ENCODE assay signal across 1 cellular context in the genomic region with DNA sequence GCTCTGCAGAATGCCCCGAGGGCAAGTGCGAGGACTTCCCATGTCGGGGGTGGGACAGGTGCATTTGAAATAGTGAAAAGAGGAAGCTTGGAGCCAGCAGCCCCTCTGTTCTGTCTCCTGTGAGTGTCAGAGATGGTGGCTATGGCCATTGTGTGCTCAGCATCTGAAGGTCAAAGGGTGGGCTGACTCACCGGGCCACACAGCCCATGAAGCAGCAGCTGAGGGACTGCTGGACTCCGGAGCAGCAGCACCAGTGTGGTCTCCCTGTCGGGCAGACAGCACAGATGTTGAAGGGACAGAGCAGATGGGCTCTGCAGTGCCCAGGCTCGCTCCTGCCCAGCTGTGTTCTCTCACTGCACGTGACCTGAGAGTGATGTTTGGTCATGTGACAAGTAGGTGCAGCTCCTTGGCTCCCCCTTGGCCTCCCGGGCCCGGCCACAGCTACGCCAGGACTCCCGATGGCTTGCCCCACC.
TF ChIP-seq lines count a peak whose summit lies in the region.

No MANE protein-coding gene starts in this region.

TF ChIP-seq in HepG2, 621 proteins besides CTCF, POLR2A, EP300 and RAD21 (continued from another document):
- TF ChIP-seq ZNF503 (CRISPR knock-in tag; IDR thresholded peaks at IDR 0.05) = no peak
- no peak for TF ChIP-seq ZNF781 (CRISPR knock-in tag; IDR thresholded peaks at IDR 0.05; ENCODE audit: borderline replicate concordance, not compliant biosample characterization)
- TF ChIP-seq USF2 (IDR thresholded peaks at IDR 0.05; ENCODE audit: low read depth, low read length) = peak; percentile 10; the same call in 1 of the 2 replicates
- no peak for TF ChIP-seq USF2 (CRISPR knock-in tag; IDR thresholded peaks at IDR 0.05; ENCODE audit: borderline replicate concordance)
- no peak for TF ChIP-seq CSRNP1 (CRISPR knock-in tag; IDR thresholded peaks at IDR 0.05)
- no peak for TF ChIP-seq ZNF382 (CRISPR knock-in tag; IDR thresholded peaks at IDR 0.05; ENCODE audit: borderline replicate concordance)
- TF ChIP-seq ZNF839 (CRISPR knock-in tag; IDR thresholded peaks at IDR 0.05; ENCODE audit: borderline replicate concordance) = no peak
- TF ChIP-seq PATZ1 (CRISPR knock-in tag; IDR thresholded peaks at IDR 0.05) = no peak
- TF ChIP-seq, protein P1, sequence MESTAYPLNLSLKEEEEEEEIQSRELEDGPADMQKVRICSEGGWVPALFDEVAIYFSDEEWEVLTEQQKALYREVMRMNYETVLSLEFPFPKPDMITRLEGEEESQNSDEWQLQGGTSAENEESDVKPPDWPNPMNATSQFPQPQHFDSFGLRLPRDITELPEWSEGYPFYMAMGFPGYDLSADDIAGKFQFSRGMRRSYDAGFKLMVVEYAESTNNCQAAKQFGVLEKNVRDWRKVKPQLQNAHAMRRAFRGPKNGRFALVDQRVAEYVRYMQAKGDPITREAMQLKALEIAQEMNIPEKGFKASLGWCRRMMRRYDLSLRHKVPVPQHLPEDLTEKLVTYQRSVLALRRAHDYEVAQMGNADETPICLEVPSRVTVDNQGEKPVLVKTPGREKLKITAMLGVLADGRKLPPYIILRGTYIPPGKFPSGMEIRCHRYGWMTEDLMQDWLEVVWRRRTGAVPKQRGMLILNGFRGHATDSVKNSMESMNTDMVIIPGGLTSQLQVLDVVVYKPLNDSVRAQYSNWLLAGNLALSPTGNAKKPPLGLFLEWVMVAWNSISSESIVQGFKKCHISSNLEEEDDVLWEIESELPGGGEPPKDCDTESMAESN (CRISPR knock-in tag; conservative IDR thresholded peaks at IDR 0.05) = no peak
- no peak for TF ChIP-seq ZKSCAN5 (CRISPR knock-in tag; IDR thresholded peaks at IDR 0.05)
- TF ChIP-seq ATM (IDR thresholded peaks at IDR 0.05; ENCODE audit: borderline replicate concordance) = no peak
- no peak for TF ChIP-seq KLF9 (CRISPR knock-in tag; IDR thresholded peaks at IDR 0.05; ENCODE audit: low read depth)
- 0 out of 2 replicates have a peak, but pooled peaks have one; percentile 23 for TF ChIP-seq RXRA (CRISPR knock-in tag; IDR thresholded peaks at IDR 0.05)
- TF ChIP-seq NR2C2 (CRISPR knock-in tag; IDR thresholded peaks at IDR 0.05; ENCODE audit: borderline replicate concordance) = peak; percentile 71; the same call in 1 of the 2 replicates
- TF ChIP-seq TCF12 (IDR thresholded peaks at IDR 0.05) = no peak
- TF ChIP-seq TCF12 (CRISPR knock-in tag; IDR thresholded peaks at IDR 0.05) = no peak
- TF ChIP-seq JUND (CRISPR knock-in tag; IDR thresholded peaks at IDR 0.05) = peak; percentile 78; the same call in 1 of the 2 replicates
- TF ChIP-seq ZBTB7A (CRISPR knock-in tag; IDR thresholded peaks at IDR 0.05) = 0 out of 2 replicates have a peak, but pooled peaks have one; percentile 40
- TF ChIP-seq, protein P2, sequence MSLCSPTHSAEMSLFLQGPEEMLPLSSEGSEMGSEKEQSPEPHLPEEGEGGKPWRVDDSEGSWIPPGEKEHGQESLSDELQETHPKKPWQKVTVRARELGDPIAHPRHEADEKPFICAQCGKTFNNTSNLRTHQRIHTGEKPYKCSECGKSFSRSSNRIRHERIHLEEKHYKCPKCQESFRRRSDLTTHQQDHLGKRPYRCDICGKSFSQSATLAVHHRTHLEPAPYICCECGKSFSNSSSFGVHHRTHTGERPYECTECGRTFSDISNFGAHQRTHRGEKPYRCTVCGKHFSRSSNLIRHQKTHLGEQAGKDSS (CRISPR knock-in tag; IDR thresholded peaks at IDR 0.05; ENCODE audit: borderline replicate concordance, low read depth) = no peak
